Comparison of ENCODE assay signal across 14 cellular contexts in the genomic region with DNA sequence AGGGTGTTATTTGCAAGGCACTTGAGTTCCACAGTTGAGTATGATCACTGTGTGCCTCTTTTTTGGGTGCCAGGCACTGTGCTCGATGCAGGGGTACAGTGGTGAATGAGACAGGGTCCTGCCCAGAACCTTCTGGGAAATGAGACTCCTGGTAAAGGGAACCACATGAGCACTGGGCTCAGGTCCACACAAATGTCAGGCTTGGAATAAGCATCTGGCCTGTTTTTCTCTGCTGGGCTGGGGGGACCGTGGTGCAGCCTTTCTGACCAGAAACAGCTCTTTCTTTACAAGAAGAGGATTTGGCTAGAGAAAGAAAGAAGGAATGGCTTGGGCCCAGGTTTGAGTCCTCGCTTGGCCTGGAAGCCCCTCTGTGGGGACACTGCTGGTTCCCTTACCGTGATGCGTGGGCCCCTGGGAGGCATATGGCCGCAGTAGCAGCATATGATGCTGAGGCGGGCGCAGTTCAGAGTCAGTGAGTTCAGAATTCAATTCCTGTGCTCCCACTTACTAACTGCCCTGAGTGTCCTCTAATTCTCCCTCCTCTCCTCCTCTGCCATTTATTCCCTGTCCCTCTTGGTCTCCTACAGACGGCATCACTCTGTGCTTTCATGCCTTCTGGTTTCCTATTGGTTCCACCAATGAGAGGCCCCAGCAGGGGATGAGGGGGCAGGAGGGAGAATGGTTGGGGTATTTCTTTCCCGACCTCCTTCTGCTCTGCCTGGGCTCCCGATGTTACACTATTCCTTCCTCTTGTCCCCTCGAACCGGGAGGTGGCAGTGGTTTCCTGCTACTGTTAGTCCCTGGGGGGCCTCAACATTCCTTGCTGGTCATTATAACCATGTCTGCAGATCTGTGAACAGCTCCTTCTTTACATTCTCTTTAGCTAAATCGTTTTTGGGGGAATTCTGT. TPM values are rescaled to one million over a fixed set of nuclear protein-coding genes. Genes with fewer than 3 reads are reported as not detected.
DNase-seq lines count a peak whose midpoint lies in the region; ATAC-seq and TF ChIP-seq lines count a peak whose summit lies in the region.
"Had no signal": no experiment of that assay in that cellular context is flagged by ENCODE, and none has a peak within 500 bp of the region (broad histone marks: within the 10 kb centered on the region; RNA-seq: fewer than 3 reads in every experiment).

No MANE protein-coding gene starts in this region.

- peaks cover 4% of the 10 kb centered on the region for H3K4me1 Mint-ChIP-seq in activated naive CD8-positive, alpha-beta T cell treated with anti-CD3 and anti-CD28 coated beads, Interleukin-2, amount 50 U/mL, for 24 hours

- in situ Hi-C loops in ACHN (cut with HindIII; ENCODE audit: low pct_ligation_motif_present, low pct_unique_long_range_greater_than_20kb, low sequenced_read_pairs): no loop called here

- no peaks in the 10 kb centered on the region for H3K9me3 Mint-ChIP-seq in activated naive CD8-positive, alpha-beta T cell treated with anti-CD3 and anti-CD28 coated beads, Interleukin-2, amount 50 U/mL, for 24 hours
- H3K9me3 Mint-ChIP-seq: T-helper 2 cell treated with Interferon-gamma antibody and Interleukin-4, amounts not matched to agents 5 μg/mL and 100 μg/mL, for 36 hours had no signal

- no peaks in the 10 kb centered on the region for H3K9me3 ChIP-seq in WERI-Rb-1 (ENCODE audit: severe bottlenecking)

- peaks cover 9% of the 10 kb centered on the region for H3K27me3 Mint-ChIP-seq in activated naive CD8-positive, alpha-beta T cell treated with anti-CD3 and anti-CD28 coated beads, Interleukin-2, amount 50 U/mL, for 24 hours

- H3K27ac ChIP-seq in WERI-Rb-1: no peak overlapping the region
- H3K27ac ChIP-seq: C4-2B had no signal

- ATAC-seq in left colon: no peak
- no peak for ATAC-seq in activated naive CD8-positive, alpha-beta T cell treated with anti-CD3 and anti-CD28 coated beads, Interleukin-2, amount 50 U/mL, for 24 hours
- ATAC-seq: Panc1; stimulated activated naive CD8-positive, alpha-beta T cell treated with anti-CD3 and anti-CD28 coated beads, Interleukin-15, Interleukin-2, amounts not matched to agents 100 U/mL and 50 U/mL, for 24 hours had no signal

- no peak overlapping the region for H3K4me3 Mint-ChIP-seq in activated naive CD8-positive, alpha-beta T cell treated with anti-CD3 and anti-CD28 coated beads, Interleukin-2, amount 50 U/mL, for 24 hours
- H3K4me3 Mint-ChIP-seq: T-helper 2 cell treated with Interferon-gamma antibody and Interleukin-4, amounts not matched to agents 5 μg/mL and 100 μg/mL, for 36 hours had no signal

- peak; percentile 69 for DNase-seq in ACHN
- DNase-seq in EH (ENCODE audit: low read depth): peak; percentile 29
- DNase-seq in WERI-Rb-1: no peak
- peak; percentile 64 for DNase-seq in medulla oblongata (ENCODE audit: extremely low spot score)
- DNase-seq in stimulated activated CD4-positive, alpha-beta T cell treated with anti-CD3 and anti-CD28 coated beads, Interleukin-4, amount 100 ng/mL, for 24 hours: no peak
- DNase-seq in left colon: no peak
- DNase-seq in activated CD8-positive, alpha-beta memory T cell treated with anti-CD3 and anti-CD28 coated beads, Interleukin-2, amount 50 U/mL, for 4 hours: no peak
- DNase-seq in activated naive CD8-positive, alpha-beta T cell treated with anti-CD3 and anti-CD28 coated beads, Interleukin-2, amount 50 U/mL, for 24 hours: no peak
- DNase-seq: activated CD4-positive, alpha-beta T cell treated with anti-CD3 and anti-CD28 coated beads, Interleukin-2, amount 50 U/mL, for 4 hours; NCI-H345; stimulated activated naive CD8-positive, alpha-beta T cell treated with anti-CD3 and anti-CD28 coated beads, Interleukin-15, Interleukin-2, amounts not matched to agents 100 U/mL and 50 U/mL, for 24 hours had no signal

- no peak overlapping the region for H3K27ac Mint-ChIP-seq in activated naive CD8-positive, alpha-beta T cell treated with anti-CD3 and anti-CD28 coated beads, Interleukin-2, amount 50 U/mL, for 24 hours
- H3K27ac Mint-ChIP-seq: T-helper 2 cell treated with Interferon-gamma antibody and Interleukin-4, amounts not matched to agents 5 μg/mL and 100 μg/mL, for 36 hours had no signal

- intact Hi-C loops in left colon (cut with DNase I, micrococcal nuclease): no loop called here

- no peaks in the 10 kb centered on the region for H3K27me3 ChIP-seq in WERI-Rb-1 (ENCODE audit: insufficient read depth, low read depth, severe bottlenecking)

- H3K36me3 Mint-ChIP-seq in activated naive CD8-positive, alpha-beta T cell treated with anti-CD3 and anti-CD28 coated beads, Interleukin-2, amount 50 U/mL, for 24 hours (ENCODE audit: low read depth): no peaks in the 10 kb centered on the region

- no peaks in the 10 kb centered on the region for H3K36me3 ChIP-seq in WERI-Rb-1

- no peak overlapping the region for H3K4me3 ChIP-seq in WERI-Rb-1 (ENCODE audit: low read depth, low read length)

- TF ChIP-seq CTCF in WERI-Rb-1 (IDR thresholded peaks at IDR 0.05; ENCODE audit: low read depth, low read length): peak; percentile 12; the same call in 1 of the 2 replicates

RNA-seq across cellular contexts. Expression of gene KCP, which starts 9.6 kb away (rescaled TPM):
- 1 to 10 TPM in 1 of 2 donors, under 1 TPM in 1; 0.81 to 1.6 TPM for total RNA-seq in left colon

RNA-seq across cellular contexts. Expression of gene IRF5, which starts 17.6 kb away (rescaled TPM):
- 1 to 10 TPM; 6.6 to 8.5 TPM for total RNA-seq in left colon

RNA-seq across cellular contexts. Expression of gene ATP6V1F, which starts 57.5 kb away (rescaled TPM):
- 10 to 100 TPM; 65.8 to 78.5 TPM for total RNA-seq in left colon

Comparison
In these comparisons a context has a peak if more than half of its experiments do, and no peak if none do; other contexts are left out.
1. DNase-seq: peak in ACHN (single experiment), EH (single experiment) and medulla oblongata (single experiment); none in WERI-Rb-1 (single experiment), stimulated activated CD4-positive, alpha-beta T cell treated with anti-CD3 and anti-CD28 coated beads, Interleukin-4, amount 100 ng/mL, for 24 hours (single experiment), left colon (0 of 2), activated CD8-positive, alpha-beta memory T cell treated with anti-CD3 and anti-CD28 coated beads, Interleukin-2, amount 50 U/mL, for 4 hours (single experiment) and activated naive CD8-positive, alpha-beta T cell treated with anti-CD3 and anti-CD28 coated beads, Interleukin-2, amount 50 U/mL, for 24 hours (single experiment).